Comparison of ENCODE assay signal across 6 cellular contexts in the genomic region with DNA sequence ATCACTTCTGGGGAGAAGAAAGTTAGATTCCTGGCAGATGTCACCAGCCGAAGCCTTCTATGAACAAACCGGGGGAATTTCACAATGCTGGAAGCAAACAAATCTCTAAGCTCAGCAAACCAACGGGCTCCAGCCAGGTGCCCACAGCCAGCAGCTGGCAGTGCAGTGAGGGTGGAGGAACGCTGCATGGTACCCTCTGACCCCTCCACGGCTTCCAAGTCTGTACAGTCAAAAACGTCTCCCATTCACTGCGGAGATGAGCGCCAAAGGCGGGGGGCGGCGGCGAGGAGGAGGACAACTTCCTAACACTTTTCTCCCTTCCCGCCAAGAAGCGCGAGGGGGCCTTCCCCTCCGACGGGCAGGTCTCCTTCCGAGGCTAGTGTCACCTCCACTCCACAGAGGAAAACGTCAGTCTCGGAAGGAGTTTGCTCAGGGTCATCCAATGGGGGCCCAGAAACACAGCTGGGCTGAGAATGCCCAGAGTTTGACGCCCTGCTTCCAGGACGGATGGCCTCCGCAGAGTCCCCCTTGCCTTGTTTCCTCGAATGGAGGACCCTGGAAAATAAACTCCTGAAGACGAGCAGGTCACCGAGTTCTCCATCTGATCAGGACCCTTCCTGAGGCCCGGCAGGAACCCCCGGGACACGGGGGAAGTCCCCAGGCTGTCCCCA. TPM values are rescaled to one million over a fixed set of nuclear protein-coding genes. Genes with fewer than 3 reads are reported as not detected.
DNase-seq lines count a peak whose midpoint lies in the region; ATAC-seq and TF ChIP-seq lines count a peak whose summit lies in the region.

No MANE protein-coding gene starts in this region.

- H3K27me3 Mint-ChIP-seq in activated naive CD4-positive, alpha-beta T cell treated with anti-CD3 and anti-CD28 coated beads for 36 hours (ENCODE audit: low read depth) = no peaks in the 10 kb centered on the region
- H3K27me3 Mint-ChIP-seq in mesothelial cell of epicardium (ENCODE audit: low read depth) = no peaks in the 10 kb centered on the region

- peak; percentile 77 for DNase-seq in activated naive CD4-positive, alpha-beta T cell treated with anti-CD3 and anti-CD28 coated beads for 36 hours
- DNase-seq in activated naive CD4-positive, alpha-beta T cell (lab: John Stamatoyannopoulos, UW) = no peak
- DNase-seq in activated naive CD4-positive, alpha-beta T cell treated with anti-CD3 and anti-CD28 coated beads, Interleukin-2, amount 50 U/mL, for 72 hours (ENCODE audit: low spot score in 2 of 2) = no peak
- no peak for DNase-seq in mesothelial cell of epicardium (ENCODE audit: low spot score in 2 of 2, unreplicated experiment in 2 of 2)

- intact Hi-C loops in activated naive CD4-positive, alpha-beta T cell treated with anti-CD3 and anti-CD28 coated beads for 36 hours (cut with micrococcal nuclease) = loop anchor here (1.0 to 5.0 kb wide), 3 partner anchors 16 to 151 kb away; a partner anchor contains a TSS

- peak in 1 of 2 donors; percentile 47 for ATAC-seq in activated naive CD4-positive, alpha-beta T cell treated with anti-CD3 and anti-CD28 coated beads, Interleukin-2, amount 50 U/mL, for 72 hours
- ATAC-seq in GM19467 (IDR thresholded peaks at IDR 0.05; ENCODE audit: unreplicated experiment) (no peak), HG03442 (IDR thresholded peaks at IDR 0.05; ENCODE audit: unreplicated experiment) (no peak)

- H3K4me1 Mint-ChIP-seq in activated naive CD4-positive, alpha-beta T cell treated with anti-CD3 and anti-CD28 coated beads for 36 hours (ENCODE audit: low read depth) = peaks cover 42% of the 10 kb centered on the region
- peaks cover 29% of the 10 kb centered on the region for H3K4me1 Mint-ChIP-seq in mesothelial cell of epicardium

- H3K4me3 Mint-ChIP-seq in activated naive CD4-positive, alpha-beta T cell treated with anti-CD3 and anti-CD28 coated beads for 36 hours = peak overlapping the region; percentile 82
- H3K4me3 Mint-ChIP-seq in mesothelial cell of epicardium = peak overlapping the region; percentile 67

- peak overlapping the region; percentile 89 for H3K27ac Mint-ChIP-seq in activated naive CD4-positive, alpha-beta T cell treated with anti-CD3 and anti-CD28 coated beads for 36 hours
- H3K27ac Mint-ChIP-seq in activated naive CD4-positive, alpha-beta T cell treated with anti-CD3 and anti-CD28 coated beads, Interleukin-2, amount 50 U/mL, for 72 hours = peak overlapping the region; percentile 90 to 97
- peak overlapping the region; percentile 92 for H3K27ac Mint-ChIP-seq in mesothelial cell of epicardium

- H3K36me3 Mint-ChIP-seq in activated naive CD4-positive, alpha-beta T cell treated with anti-CD3 and anti-CD28 coated beads for 36 hours (ENCODE audit: low read depth) = peaks cover 30% of the 10 kb centered on the region
- H3K36me3 Mint-ChIP-seq in activated naive CD4-positive, alpha-beta T cell treated with anti-CD3 and anti-CD28 coated beads, Interleukin-2, amount 50 U/mL, for 72 hours = peaks cover 22 to 24% of the 10 kb centered on the region in 2 donors
- no peaks in the 10 kb centered on the region for H3K36me3 Mint-ChIP-seq in mesothelial cell of epicardium

- CTCF ChIA-PET in activated naive CD4-positive, alpha-beta T cell treated with anti-CD3 and anti-CD28 coated beads for 36 hours (lab: Charles Lee) = interaction anchor here (0.6 to 1.3 kb wide), 4 partner anchors 10 to 19 kb away, joined by 3 read pairs; no protein-coding TSS in a partner anchor

- no peak for TF ChIP-seq CTCF in mesothelial cell of epicardium (IDR thresholded peaks at IDR 0.05; ENCODE audit: unreplicated experiment)

- H3K9me3 Mint-ChIP-seq in activated naive CD4-positive, alpha-beta T cell treated with anti-CD3 and anti-CD28 coated beads for 36 hours = no peaks in the 10 kb centered on the region
- no peaks in the 10 kb centered on the region for H3K9me3 Mint-ChIP-seq in activated naive CD4-positive, alpha-beta T cell treated with anti-CD3 and anti-CD28 coated beads, Interleukin-2, amount 50 U/mL, for 72 hours
- H3K9me3 Mint-ChIP-seq in mesothelial cell of epicardium = no peaks in the 10 kb centered on the region

RNA-seq across cellular contexts. Expression of a gene that starts 0.9 kb away (rescaled TPM):
- total RNA-seq in activated naive CD4-positive, alpha-beta T cell treated with anti-CD3 and anti-CD28 coated beads for 36 hours = 10 to 100 TPM; 88.8 to 93.5 TPM
- total RNA-seq in activated naive CD4-positive, alpha-beta T cell treated with anti-CD3 and anti-CD28 coated beads, Interleukin-2, amount 50 U/mL, for 72 hours = 10 to 100 TPM; 72.2 to 87.9 TPM
- 50.6 to 52.7 TPM (median 52.7 TPM) in 3 replicates for total RNA-seq in mesothelial cell of epicardium

RNA-seq across cellular contexts. Expression of a gene that starts 10.8 kb away (rescaled TPM):
- total RNA-seq in activated naive CD4-positive, alpha-beta T cell treated with anti-CD3 and anti-CD28 coated beads for 36 hours = 1 to 10 TPM; 1.3 to 1.9 TPM
- 1 to 10 TPM in 1 of 2 donors, under 1 TPM in 1; 0.61 to 4.6 TPM for total RNA-seq in activated naive CD4-positive, alpha-beta T cell treated with anti-CD3 and anti-CD28 coated beads, Interleukin-2, amount 50 U/mL, for 72 hours
- total RNA-seq in mesothelial cell of epicardium = 14.0 to 16.1 TPM (median 15.4 TPM) in 3 replicates

RNA-seq across cellular contexts. Expression of a gene that starts 17.9 kb away (rescaled TPM):
- 1 to 10 TPM; 1.5 to 2.1 TPM for total RNA-seq in activated naive CD4-positive, alpha-beta T cell treated with anti-CD3 and anti-CD28 coated beads for 36 hours
- total RNA-seq in activated naive CD4-positive, alpha-beta T cell treated with anti-CD3 and anti-CD28 coated beads, Interleukin-2, amount 50 U/mL, for 72 hours = 1 to 10 TPM in 1 of 2 donors, under 1 TPM in 1; 0.82 to 3.7 TPM
- total RNA-seq in mesothelial cell of epicardium = 48.1 to 55.1 TPM (median 51.3 TPM) in 3 replicates

RNA-seq across cellular contexts. Expression of a gene that starts 19.0 kb away (rescaled TPM):
- total RNA-seq in activated naive CD4-positive, alpha-beta T cell treated with anti-CD3 and anti-CD28 coated beads for 36 hours = 1 to 10 TPM; 5.7 to 7.2 TPM
- 1 to 10 TPM; 2.0 to 9.0 TPM for total RNA-seq in activated naive CD4-positive, alpha-beta T cell treated with anti-CD3 and anti-CD28 coated beads, Interleukin-2, amount 50 U/mL, for 72 hours
- total RNA-seq in mesothelial cell of epicardium = 0.49 to 1.3 TPM (median 1.0 TPM) in 3 replicates

RNA-seq across cellular contexts. Expression of a gene that starts 24.8 kb away (rescaled TPM):
- total RNA-seq in activated naive CD4-positive, alpha-beta T cell treated with anti-CD3 and anti-CD28 coated beads for 36 hours = 10 to 100 TPM; 29.8 to 30.1 TPM
- 10 to 100 TPM; 19.1 to 25.0 TPM for total RNA-seq in activated naive CD4-positive, alpha-beta T cell treated with anti-CD3 and anti-CD28 coated beads, Interleukin-2, amount 50 U/mL, for 72 hours
- total RNA-seq in mesothelial cell of epicardium = 22.8 to 26.5 TPM (median 23.7 TPM) in 3 replicates

Comparison
In these comparisons a context has a peak if more than half of its experiments do, and no peak if none do; other contexts are left out.
1. RNA of a gene that starts 17.9 kb away (total RNA-seq): 48.1 to 55.1 TPM in mesothelial cell of epicardium; 0.82 to 3.7 TPM in activated naive CD4-positive, alpha-beta T cell treated with anti-CD3 and anti-CD28 coated beads, Interleukin-2, amount 50 U/mL, for 72 hours and 1.5 to 2.1 TPM in activated naive CD4-positive, alpha-beta T cell treated with anti-CD3 and anti-CD28 coated beads for 36 hours; every median in the first group is over 10 times any median in the second.
2. Peak in every context shown above with its lines, with median percentiles within 50 percentile points of each other: H3K27ac Mint-ChIP-seq.